ENCODE assay signal across 32 cellular contexts in the genomic region with DNA sequence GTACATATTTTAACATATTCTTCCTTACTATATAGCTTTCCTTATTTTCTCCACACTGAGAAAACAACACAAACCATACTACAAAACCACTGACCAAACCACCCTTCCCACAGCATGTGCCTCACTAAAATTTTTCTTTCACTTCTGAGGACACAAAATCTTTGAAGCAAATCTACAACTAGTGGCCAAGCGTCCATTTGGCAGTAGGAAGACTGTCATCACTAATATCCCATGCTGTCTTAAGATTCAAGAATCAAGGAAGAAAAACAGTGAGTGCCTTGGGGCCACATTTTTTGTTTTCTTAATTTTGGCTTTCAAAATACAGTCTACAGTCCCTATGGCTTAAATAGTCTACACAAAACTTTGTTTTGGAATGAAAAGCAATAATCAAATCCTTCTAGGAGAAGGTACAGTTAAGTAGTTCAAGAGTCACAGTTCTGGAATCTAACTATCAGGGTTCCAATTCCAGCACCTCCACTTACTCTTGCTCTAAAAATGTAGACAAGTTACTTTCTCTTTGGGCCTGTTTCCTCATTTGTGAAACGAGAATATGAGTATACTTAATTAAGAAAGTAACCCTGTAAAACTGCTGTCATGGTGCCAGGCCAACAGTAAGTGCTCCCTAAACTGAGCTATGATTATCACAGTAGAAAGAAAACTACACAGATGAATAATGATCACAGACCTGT.
A peak's percentile ranks its signal among the peaks of the same experiment; 100 is the strongest.
DNase-seq lines count a peak whose midpoint lies in the region; ATAC-seq, FAIRE-seq and TF ChIP-seq lines count a peak whose summit lies in the region.
"Had no signal": no experiment of that assay in that cellular context is flagged by ENCODE, and none has a peak within 500 bp of the region (broad histone marks: within the 10 kb centered on the region; RNA-seq: fewer than 3 reads in every experiment).

No MANE protein-coding gene starts in this region.

- no peak overlapping the region for H2AK9ac ChIP-seq in IMR-90 (replicated peaks; ENCODE audit: low read depth, low read length, poor library complexity)

- no peak overlapping the region for H3K56ac ChIP-seq in IMR-90 (ENCODE audit: extremely low read depth, insufficient read depth, low read length)

- no peak overlapping the region for H3K4me3 ChIP-seq in IMR-90 (ENCODE audit: insufficient read depth, low read depth, low read length)
- H3K4me3 ChIP-seq in GM12878, result no peak overlapping the region
- peak overlapping the region in 1 of 2 experiments; percentile 13 for H3K4me3 ChIP-seq in mesenchymal stem cell (ENCODE audit: insufficient read depth in 1 of 2, low read depth in 1 of 2, low read length in 2 of 2)
- H3K4me3 ChIP-seq: BLaER1, coronary artery, gastroesophageal sphincter, hepatocyte, skin epidermis, upper lobe of left lung had no signal

- no peaks in the 10 kb centered on the region for H4K20me1 ChIP-seq in IMR-90 (ENCODE audit: insufficient read depth, low read length)
- no peaks in the 10 kb centered on the region for H4K20me1 ChIP-seq in GM12878 (ENCODE audit: control insufficient read depth, insufficient read depth)
- H4K20me1 ChIP-seq: BLaER1 had no signal

- BruUV-seq in IMR-90 (replicated peaks; lab: Mats Ljungman, UMichigan) (no TSS peak), GM12878 (replicated peaks; lab: Mats Ljungman, UMichigan) (no TSS peak)

- H3K9me3 ChIP-seq in IMR-90 (ENCODE audit: control insufficient read depth, insufficient read depth, low read length), result no peaks in the 10 kb centered on the region
- H3K9me3 ChIP-seq in GM12878 (replicated peaks; ENCODE audit: control insufficient read depth, insufficient read depth, low read length), result no peaks in the 10 kb centered on the region
- no peaks in the 10 kb centered on the region for H3K9me3 ChIP-seq in mesenchymal stem cell (ENCODE audit: control insufficient read depth, low read length)
- H3K9me3 ChIP-seq: BLaER1, gastroesophageal sphincter, upper lobe of left lung had no signal

- H2BK12ac ChIP-seq in mesenchymal stem cell (ENCODE audit: low read length in 2 of 2), result no peak overlapping the region

- H3K79me1 ChIP-seq in IMR-90 (ENCODE audit: low read depth in 1 of 2, low read length in 2 of 2) (peaks cover 23 to 39% of the 10 kb centered on the region in 2 experiments), mesenchymal stem cell (replicated peaks; ENCODE audit: low read length, poor library complexity, severe bottlenecking) (peaks cover 19% of the 10 kb centered on the region)

- no peak overlapping the region for H2BK120ac ChIP-seq in IMR-90 (ENCODE audit: low read depth, low read length)
- no peak overlapping the region for H2BK120ac ChIP-seq in mesenchymal stem cell (ENCODE audit: low read depth, low read length)

- POLR2A ChIA-PET in IMR-90 (lab: Charles Lee; ENCODE audit: unreplicated experiment) (no interaction called here), GM12878 (lab: Charles Lee) (no interaction called here)

- in situ Hi-C loops in IMR-90 (cut with MboI; ENCODE audit: low sequenced_read_pairs), result loop anchor here (25.0 kb wide), 1 partner anchor 820 kb away; no protein-coding TSS in a partner anchor
- in situ Hi-C loops in GM12878 (cut with MboI), result no loop called here

- 0 out of 2 replicates have a peak overlapping the region, but pooled peaks have one; percentile 26 for H3K14ac ChIP-seq in IMR-90 (replicated peaks; ENCODE audit: low read depth, low read length)
- no peak overlapping the region for H3K14ac ChIP-seq in mesenchymal stem cell (ENCODE audit: low read length in 2 of 2)

- peak overlapping the region in 1 of 2 experiments; percentile 5; a peak in 1 of 4 replicates for H4K8ac ChIP-seq in IMR-90 (ENCODE audit: low read depth in 2 of 2, low read length in 2 of 2)
- no peak overlapping the region for H4K8ac ChIP-seq in mesenchymal stem cell (ENCODE audit: low read length)

- H3K4ac ChIP-seq in IMR-90 (ENCODE audit: low read depth, low read length) (no peak overlapping the region), mesenchymal stem cell (ENCODE audit: low read depth in 1 of 2, low read length in 2 of 2) (no peak overlapping the region)

- no peaks in the 10 kb centered on the region for H3K9me1 ChIP-seq in IMR-90 (ENCODE audit: insufficient read depth, low read length)

- no peak overlapping the region for H2BK20ac ChIP-seq in IMR-90 (ENCODE audit: low read depth, low read length)

- TF ChIP-seq POLR2A in IMR-90 (IDR thresholded peaks at IDR 0.05; ENCODE audit: low read depth, low read length), result no peak
- no peak for TF ChIP-seq POLR2A in GM12878 (IDR thresholded peaks at IDR 0.05; ENCODE audit: low read depth, low read length)

- no peak overlapping the region; the same call in 1 of the 2 replicates for H4K91ac ChIP-seq in IMR-90 (ENCODE audit: insufficient read depth, low read depth, low read length)
- H4K91ac ChIP-seq in mesenchymal stem cell (ENCODE audit: low read length), result no peak overlapping the region

- H3K9ac ChIP-seq in IMR-90 (ENCODE audit: low read depth, low read length) (no peak overlapping the region), GM12878 (ENCODE audit: control insufficient read depth, insufficient read depth, low read length) (no peak overlapping the region), mesenchymal stem cell (ENCODE audit: low read length) (peak overlapping the region; percentile 44)
- H3K9ac ChIP-seq: BLaER1 had no signal

- H2BK5ac ChIP-seq in IMR-90 (ENCODE audit: low read depth, low read length, poor library complexity, severe bottlenecking) (peak overlapping the region; percentile 35), mesenchymal stem cell (ENCODE audit: low read depth, low read length, poor library complexity, severe bottlenecking) (no peak overlapping the region)

- H3K27me3 ChIP-seq in IMR-90 (ENCODE audit: control insufficient read depth, insufficient read depth, low read length), result no peaks in the 10 kb centered on the region
- H3K27me3 ChIP-seq in GM12878 (replicated peaks in 1 of 2; ENCODE audit: control insufficient read depth in 2 of 2, insufficient read depth in 2 of 2, low read length in 1 of 2), result no peaks in the 10 kb centered on the region
- no peaks in the 10 kb centered on the region for H3K27me3 ChIP-seq in mesenchymal stem cell (ENCODE audit: control insufficient read depth in 1 of 2, insufficient read depth in 1 of 2, low read length in 2 of 2)
- H3K27me3 ChIP-seq: BLaER1, gastroesophageal sphincter, hepatocyte, upper lobe of left lung had no signal

- no peak overlapping the region for H3K23ac ChIP-seq in IMR-90 (ENCODE audit: low read depth, low read length)
- H3K23ac ChIP-seq in mesenchymal stem cell (ENCODE audit: low read length in 2 of 2), result no peak overlapping the region

- TF ChIP-seq RAD21 in IMR-90 (IDR thresholded peaks at IDR 0.05; ENCODE audit: low read length) (no peak), GM12878 (IDR thresholded peaks at IDR 0.05; ENCODE audit: insufficient read depth, low read depth, low read length) (no peak)

- ATAC-seq in IMR-90 (ENCODE audit: low read depth), result peak; percentile 74
- ATAC-seq in GM12878, result peak; percentile 74
- ATAC-seq in left colon, result no peak
- ATAC-seq in HG02610 (IDR thresholded peaks at IDR 0.05; ENCODE audit: unreplicated experiment), result no peak
- ATAC-seq in GM19463 (IDR thresholded peaks at IDR 0.05; ENCODE audit: unreplicated experiment), result no peak
- ATAC-seq: effector memory CD8-positive, alpha-beta T cell; gastroesophageal sphincter; HepG2; natural killer cell treated with Interleukin-12 subunit alpha and Interleukin-12 subunit beta and Interleukin-15 and Interleukin-18, amount 100 ng/mL, for 72 hours; stimulated activated naive B cell treated with anti-CD40 and anti-IgM and Interleukin-4, amounts not matched to agents 10 μg/mL and 1 μg/mL and 100 μg/mL, for 72 hours had no signal

- CTCF ChIA-PET in IMR-90 (lab: Yijun Ruan, JAX) (interaction anchor here (0.6 kb wide), 2 partner anchors 654 to 1907 kb away, joined by 3 read pairs; no protein-coding TSS in a partner anchor), GM12878 (lab: Yijun Ruan, JAX) (interaction anchor here (1.1 kb wide), 1 partner anchor 15 kb away, joined by 3 read pairs; no protein-coding TSS in a partner anchor)

- FAIRE-seq in GM12878 (lab: Jason Lieb, UNC), result no peak
- FAIRE-seq: G401.6, HepG2, RCC 7860 had no signal

- no peaks in the 10 kb centered on the region for H3K79me2 ChIP-seq in GM12878 (ENCODE audit: control insufficient read depth, insufficient read depth, low read length)

- intact Hi-C loops in IMR-90 (cut with micrococcal nuclease), result no loop called here
- intact Hi-C loops in GM12878 (cut with micrococcal nuclease; ENCODE audit: unreplicated experiment), result no loop called here
- intact Hi-C loops in left colon (cut with DNase I, micrococcal nuclease), result no loop called here

- SMC1A ChIA-PET in GM12878 (lab: Charles Lee; ENCODE audit: uncharacterized antibody, unreplicated experiment), result interaction anchor here (1.0 to 1.7 kb wide), 4 partner anchors 9 to 24 kb away, joined by 3 to 5 read pairs (median 4); no protein-coding TSS in a partner anchor

- H2AFZ ChIP-seq in IMR-90 (replicated peaks; ENCODE audit: low read length, poor library complexity) (no peak overlapping the region), GM12878 (ENCODE audit: control insufficient read depth, low read depth, low read length) (no peak overlapping the region), mesenchymal stem cell (ENCODE audit: low read depth, low read length) (no peak overlapping the region)
- H2AFZ ChIP-seq: hepatocyte had no signal

- peak; percentile 39 for DNase-seq in GM03348 (ENCODE audit: low spot score)
- peak; percentile 46 for DNase-seq in IMR-90
- DNase-seq in GM12878 (ENCODE audit: low read depth, low spot score), result no peak
- DNase-seq in mesenchymal stem cell, result no peak
- no peak for DNase-seq in left colon
- DNase-seq: activated CD4-positive, alpha-beta T cell treated with anti-CD3 and anti-CD28 coated beads, Interleukin-2, amount 50 U/mL, for 1 hour; activated CD4-positive, CD25-positive, alpha-beta regulatory T cell; activated effector memory CD4-positive, alpha-beta T cell treated with anti-CD3 and anti-CD28 coated beads, Interleukin-2, amount 50 U/mL, for 16 hours; activated T-cell treated with anti-CD3 and anti-CD28 coated beads, Interleukin-2, amount 50 U/mL, for 24 hours; anterior cingulate cortex; effector memory CD8-positive, alpha-beta T cell; Karpas-422; MV-4-11; NCI-H1436; NCI-H2081; NCI-H2227 treated with DMSO at 0.1 percent for 48 hours; NCI-H748 treated with DMSO at 0.1 percent for 48 hours; stimulated activated naive B cell treated with anti-CD40 and anti-IgM and Interleukin-4, amounts not matched to agents 10 μg/mL and 1 μg/mL and 100 μg/mL, for 72 hours; substantia nigra; T-helper 1 cell; upper lobe of left lung had no signal

- no peak overlapping the region for H2AK5ac ChIP-seq in IMR-90 (ENCODE audit: low read depth, low read length)
- peak overlapping the region; percentile 48 for H2AK5ac ChIP-seq in mesenchymal stem cell (ENCODE audit: low read length, severe bottlenecking)

- RAD21 ChIA-PET in GM12878 (lab: Charles Lee; ENCODE audit: unreplicated experiment), result interaction anchor here (1.1 kb wide), 1 partner anchor 17 kb away, joined by 3 read pairs; no protein-coding TSS in a partner anchor

- H3K36me3 ChIP-seq in IMR-90 (ENCODE audit: control insufficient read depth, insufficient read depth, low read length) (no peaks in the 10 kb centered on the region), GM12878 (ENCODE audit: control insufficient read depth in 2 of 2, insufficient read depth in 2 of 2, low read length in 1 of 2) (no peaks in the 10 kb centered on the region), mesenchymal stem cell (ENCODE audit: control insufficient read depth in 1 of 2, insufficient read depth in 2 of 2, low read depth in 1 of 2, low read length in 2 of 2) (peaks cover 0 to 11% of the 10 kb centered on the region in 2 experiments)
- H3K36me3 ChIP-seq: BLaER1, gastroesophageal sphincter, upper lobe of left lung had no signal

- TF ChIP-seq CTCF in IMR-90 (conservative IDR thresholded peaks at IDR 0.05; ENCODE audit: low read depth, low read length), result no peak
- no peak for TF ChIP-seq CTCF in GM12878 (IDR thresholded peaks at IDR 0.05 in 2 of 3, conservative IDR thresholded peaks at IDR 0.05 in 1 of 3; ENCODE audit: control insufficient read depth in 2 of 3, extremely low read depth in 1 of 3, insufficient read depth in 1 of 3, low read depth in 3 of 3, low read length in 3 of 3)

- WGBS in IMR-90 (ENCODE audit: extremely low coverage in 2 of 2, insufficient read length in 1 of 2), 2 experiments, result no CpG with 5 or more reads among the region's 2 CpGs
- 0% methylated on average over 2 of the region's 2 CpGs for WGBS in GM12878 (ENCODE audit: insufficient coverage, insufficient replicate concordance, low lambda C conversion rate, missing lambda C conversion rate)
- 100% methylated on average over 1 of the region's 2 CpGs for WGBS in mesenchymal stem cell

- no peak for TF ChIP-seq EP300 in GM12878 (IDR thresholded peaks at IDR 0.05; ENCODE audit: borderline replicate concordance in 1 of 2, control insufficient read depth in 1 of 2, low read depth in 2 of 2, low read length in 2 of 2)

- H3K18ac ChIP-seq in IMR-90 (ENCODE audit: low read depth, low read length) (peak overlapping the region; percentile 57; the same call in 1 of the 2 replicates), mesenchymal stem cell (ENCODE audit: low read depth in 1 of 2, low read length in 2 of 2) (no peak overlapping the region)

- H3K4me2 ChIP-seq in IMR-90 (ENCODE audit: low read depth, low read length) (peak overlapping the region; percentile 23; the same call in 1 of the 2 replicates), GM12878 (ENCODE audit: control insufficient read depth, insufficient read depth) (no peak overlapping the region), mesenchymal stem cell (ENCODE audit: low read length, poor library complexity, severe bottlenecking) (no peak overlapping the region)
- H3K4me2 ChIP-seq: BLaER1, hepatocyte had no signal

- dilution Hi-C loops in IMR-90 (cut with HindIII; ENCODE audit: low sequenced_read_pairs, unreplicated experiment), result no loop called here

- H3K27ac ChIP-seq in IMR-90 (ENCODE audit: insufficient read depth, low read length) (peak overlapping the region; percentile 29; the same call in 1 of the 2 replicates), GM12878 (ENCODE audit: control insufficient read depth, insufficient read depth) (no peak overlapping the region), mesenchymal stem cell (ENCODE audit: low read length, poor library complexity, severe bottlenecking) (no peak overlapping the region)
- H3K27ac ChIP-seq: BLaER1, coronary artery, gastroesophageal sphincter, hepatocyte, upper lobe of left lung had no signal

- H2BK15ac ChIP-seq in IMR-90 (ENCODE audit: low read depth, low read length) (no peak overlapping the region), mesenchymal stem cell (ENCODE audit: low read depth, poor library complexity, severe bottlenecking) (no peak overlapping the region)

- H3K4me1 ChIP-seq in IMR-90 (ENCODE audit: control insufficient read depth, insufficient read depth, low read length), result peaks cover 10% of the 10 kb centered on the region
- H3K4me1 ChIP-seq in GM12878 (ENCODE audit: control insufficient read depth, insufficient read depth, low read length), result no peaks in the 10 kb centered on the region
- peaks cover 2% of the 10 kb centered on the region for H3K4me1 ChIP-seq in mesenchymal stem cell (ENCODE audit: control insufficient read depth, insufficient read depth, low read depth, low read length)
- H3K4me1 ChIP-seq: upper lobe of left lung had no signal

- peak overlapping the region; percentile 16; the same call in 1 of the 2 replicates for H4K5ac ChIP-seq in IMR-90 (ENCODE audit: low read depth, low read length)

Comparison
In these comparisons a context has a peak if more than half of its experiments do, and no peak if none do; other contexts are left out.
1. DNase-seq: peak in GM03348 (single experiment) and IMR-90 (single experiment); none in GM12878 (single experiment), mesenchymal stem cell (single experiment) and left colon (0 of 2).
2. ATAC-seq: peak in IMR-90 (single experiment) and GM12878 (single experiment); none in left colon (single experiment), HG02610 (single experiment) and GM19463 (single experiment).